9 cellular contexts compared by ENCODE assay signal in genomic region chr2:94776036-94776435, GRCh38.
"Had no signal": no experiment of that assay in that cellular context is flagged by ENCODE, and none has a peak within 500 bp of the region (broad histone marks: within the 10 kb centered on the region; RNA-seq: fewer than 3 reads in every experiment).

No MANE protein-coding gene starts in this region.

- H3K9me3 Mint-ChIP-seq: HFFc6 had no signal

- H3K9me3 ChIP-seq: HAP-1 had no signal

- H3K27ac Mint-ChIP-seq: HFFc6, IgD-negative memory B cell had no signal

- H3K36me3 ChIP-seq: HAP-1 had no signal

- H3K4me3 ChIP-seq: GM23248, HAP-1 had no signal

- H3K4me3 Mint-ChIP-seq: HFFc6, IgD-negative memory B cell had no signal

- H3K4me1 ChIP-seq: HAP-1 had no signal

- ATAC-seq: HCT116, HepG2 had no signal

- H3K27ac ChIP-seq: GM23248, HL-60 had no signal

- H3K36me3 Mint-ChIP-seq: IgD-negative memory B cell had no signal

- DNase-seq: GM23248, GOT3, H7, HFFc6 had no signal
